8 cellular contexts compared by ENCODE assay signal in the genomic region with DNA sequence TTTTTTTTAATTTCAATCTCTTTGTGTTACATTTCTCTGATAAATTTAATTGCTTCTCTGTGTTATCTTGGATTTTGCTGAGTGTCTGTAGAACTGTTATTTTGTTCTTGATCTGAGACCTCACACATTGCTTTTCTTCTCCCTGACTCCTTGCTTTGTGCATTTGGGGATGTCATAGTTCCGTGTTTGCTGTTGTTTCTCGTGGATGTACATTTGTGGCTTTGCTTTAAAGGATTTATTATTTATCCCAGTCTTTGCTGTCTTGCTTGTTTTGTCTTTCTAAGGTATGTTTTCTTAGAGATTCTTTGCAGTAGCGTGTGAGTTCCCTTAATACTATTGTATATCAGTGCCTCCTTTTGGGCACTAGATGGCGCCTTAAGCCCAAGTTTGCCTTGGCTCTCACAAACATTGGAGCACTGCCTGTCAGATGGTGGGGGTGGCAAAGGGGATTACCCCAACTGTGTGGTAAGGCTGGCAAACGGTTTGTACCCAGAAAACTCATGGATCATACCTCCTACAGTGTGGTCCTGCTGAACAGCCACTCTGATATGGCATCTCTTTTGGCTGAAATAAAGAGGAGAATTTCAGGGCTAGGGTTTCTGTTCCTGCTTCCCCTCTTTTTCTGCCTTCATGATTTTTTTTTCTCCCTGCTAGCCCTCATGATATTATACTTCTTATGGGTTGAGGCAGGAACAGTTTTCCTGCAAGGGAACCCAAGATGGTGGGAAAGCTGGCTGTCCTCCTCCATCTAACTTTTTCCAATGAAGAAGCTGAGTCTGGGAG.
DNase-seq lines count a peak whose midpoint lies in the region; ATAC-seq and TF ChIP-seq lines count a peak whose summit lies in the region.

No MANE protein-coding gene starts in this region.

- in situ Hi-C loops in transverse colon (cut with MboI; ENCODE audit: low pct_ligation_motif_present in 1 of 4, low pct_unique_long_range_greater_than_20kb in 1 of 4, low sequenced_read_pairs in 3 of 4) = loop anchor here (5.0 to 25.0 kb wide), 3 partner anchors 371 to 673 kb away; no protein-coding TSS in a partner anchor

- H3K4me3 ChIP-seq in Jurkat, Clone E6-1 (ENCODE audit: low read length) = no peak overlapping the region
- no peak overlapping the region for H3K4me3 ChIP-seq in transverse colon

- peak; percentile 99 for ATAC-seq in GM21737 (IDR thresholded peaks at IDR 0.05; ENCODE audit: unreplicated experiment)
- peak; percentile 95 for ATAC-seq in activated T-helper 17 cell treated with anti-CD3 and anti-CD28 coated beads, Interleukin-2, amount 50 U/mL, for 72 hours (replicated peaks)
- ATAC-seq in foreskin keratinocyte = peak; percentile 97

- DNase-seq in ELF-1 (ENCODE audit: low read depth, low spot score) (peak; percentile 63), RKO (ENCODE audit: low spot score) (peak; percentile 77), foreskin keratinocyte (peak; percentile 26 to 53), osteocyte (ENCODE audit: extremely low spot score, unreplicated experiment) (no peak), transverse colon (peak; percentile 60)
- peak; percentile 58 for DNase-seq in Jurkat, Clone E6-1 (ENCODE audit: low read depth, low spot score)

- H3K27ac ChIP-seq in foreskin keratinocyte (no peak overlapping the region), transverse colon (no peak overlapping the region)

- no peaks in the 10 kb centered on the region for H3K27me3 Mint-ChIP-seq in activated T-helper 17 cell treated with anti-CD3 and anti-CD28 coated beads, Interleukin-2, amount 50 U/mL, for 72 hours
- H3K27me3 Mint-ChIP-seq in osteocyte (ENCODE audit: unreplicated experiment) = no peaks in the 10 kb centered on the region

- H3K27ac Mint-ChIP-seq in activated T-helper 17 cell treated with anti-CD3 and anti-CD28 coated beads, Interleukin-2, amount 50 U/mL, for 72 hours = no peak overlapping the region
- peak overlapping the region; percentile 15 for H3K27ac Mint-ChIP-seq in osteocyte (ENCODE audit: unreplicated experiment)

- H3K4me1 ChIP-seq in foreskin keratinocyte (no peaks in the 10 kb centered on the region), transverse colon (peaks cover 0 to 8% (median 0%) of the 10 kb centered on the region in 4 donors)

- peak; percentile 89 for TF ChIP-seq CTCF in foreskin keratinocyte (conservative IDR thresholded peaks at IDR 0.05)
- peak; percentile 94 for TF ChIP-seq CTCF in osteocyte (IDR thresholded peaks at IDR 0.05)
- TF ChIP-seq CTCF in transverse colon (IDR thresholded peaks at IDR 0.05) = peak; percentile 80 to 87 (median 85)

- H3K9me3 Mint-ChIP-seq in activated T-helper 17 cell treated with anti-CD3 and anti-CD28 coated beads, Interleukin-2, amount 50 U/mL, for 72 hours = no peaks in the 10 kb centered on the region
- no peaks in the 10 kb centered on the region for H3K9me3 Mint-ChIP-seq in osteocyte (ENCODE audit: unreplicated experiment)

- no peak for TF ChIP-seq EP300 in transverse colon (IDR thresholded peaks at IDR 0.05; ENCODE audit: low read depth)

- H3K4me3 Mint-ChIP-seq in activated T-helper 17 cell treated with anti-CD3 and anti-CD28 coated beads, Interleukin-2, amount 50 U/mL, for 72 hours = no peak overlapping the region
- no peak overlapping the region for H3K4me3 Mint-ChIP-seq in osteocyte (ENCODE audit: unreplicated experiment)

- TF ChIP-seq POLR2A in transverse colon (IDR thresholded peaks at IDR 0.05) = no peak

- intact Hi-C loops in transverse colon (cut with DNase I; ENCODE audit: low total_unique reads) = no loop called here

- H3K36me3 ChIP-seq in transverse colon = no peaks in the 10 kb centered on the region

- no peaks in the 10 kb centered on the region for H3K4me1 Mint-ChIP-seq in activated T-helper 17 cell treated with anti-CD3 and anti-CD28 coated beads, Interleukin-2, amount 50 U/mL, for 72 hours
- peaks cover 9% of the 10 kb centered on the region for H3K4me1 Mint-ChIP-seq in osteocyte (ENCODE audit: unreplicated experiment)

- H3K9me3 ChIP-seq in transverse colon = no peaks in the 10 kb centered on the region

- no peaks in the 10 kb centered on the region for H3K27me3 ChIP-seq in foreskin keratinocyte
- no peaks in the 10 kb centered on the region for H3K27me3 ChIP-seq in transverse colon

- no peaks in the 10 kb centered on the region for H3K36me3 Mint-ChIP-seq in activated T-helper 17 cell treated with anti-CD3 and anti-CD28 coated beads, Interleukin-2, amount 50 U/mL, for 72 hours (ENCODE audit: low read depth)
- peaks cover 24% of the 10 kb centered on the region for H3K36me3 Mint-ChIP-seq in osteocyte (ENCODE audit: unreplicated experiment)

- WGBS in transverse colon (ENCODE audit: low coverage in 1 of 2), 2 donors = 0 to 8% methylated on average over 4 to 5 of the region's 5 CpGs
